18 cellular contexts compared by ENCODE assay signal in the genomic region with DNA sequence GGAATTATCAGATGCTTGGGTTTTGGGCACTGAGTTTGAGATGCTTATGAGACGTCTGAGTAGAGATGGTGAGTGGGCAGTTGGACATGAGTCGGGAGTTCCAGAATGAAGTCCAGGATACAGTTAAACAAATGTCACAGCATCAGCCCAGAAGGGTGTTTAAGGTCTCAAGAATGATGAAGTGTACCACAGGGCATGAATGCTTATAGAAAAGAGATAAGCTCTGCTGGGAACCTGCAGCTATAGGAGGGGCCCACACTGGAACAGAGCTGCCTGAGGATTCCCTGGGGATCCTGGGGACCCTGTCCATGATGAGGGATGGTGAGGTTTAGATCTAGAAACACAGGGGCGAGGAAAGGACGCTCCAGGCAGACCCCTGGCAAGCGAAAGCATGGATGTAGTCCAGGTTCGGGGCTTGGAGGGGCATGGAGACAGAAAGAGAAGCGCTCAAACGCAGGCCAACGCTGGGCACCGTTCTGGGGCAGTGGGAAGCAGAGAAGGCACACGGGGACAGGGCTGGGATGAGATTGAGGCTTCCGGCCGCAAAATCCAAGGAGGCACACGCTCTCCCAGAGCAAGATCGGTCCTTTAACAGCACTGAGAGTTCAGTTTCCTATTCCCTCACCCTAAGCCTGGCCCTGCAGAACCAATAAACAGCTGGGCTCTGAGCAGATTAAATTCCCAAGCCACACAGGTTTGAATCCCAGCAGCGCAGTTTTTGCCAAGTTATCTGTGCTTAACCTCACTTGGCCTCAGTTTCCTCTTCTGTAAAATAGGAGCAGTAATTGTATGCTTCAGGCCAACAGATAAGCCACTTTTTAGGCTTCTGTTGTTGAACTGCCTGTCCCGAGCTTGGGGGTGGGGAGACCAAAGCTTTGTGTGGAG. TPM values are rescaled to one million over a fixed set of nuclear protein-coding genes. Genes with fewer than 3 reads are reported as not detected.
A peak's percentile ranks its signal among the peaks of the same experiment; 100 is the strongest.
DNase-seq lines count a peak whose midpoint lies in the region; ATAC-seq, FAIRE-seq and TF ChIP-seq lines count a peak whose summit lies in the region.
"Had no signal": no experiment of that assay in that cellular context is flagged by ENCODE, and none has a peak within 500 bp of the region (broad histone marks: within the 10 kb centered on the region; RNA-seq: fewer than 3 reads in every experiment).

No MANE protein-coding gene starts in this region.

- H2BK15ac ChIP-seq in H1 (ENCODE audit: low read length) = no peak overlapping the region

- peak overlapping the region; percentile 20; the same call in 1 of the 2 replicates for H2BK12ac ChIP-seq in H1 (ENCODE audit: low read depth, low read length)

- no peak overlapping the region for H3K4me2 ChIP-seq in PC-3 (ENCODE audit: low read length)
- no peak overlapping the region for H3K4me2 ChIP-seq in H1 (ENCODE audit: insufficient read depth in 1 of 2, low read depth in 2 of 2, low read length in 2 of 2)
- H3K4me2 ChIP-seq: BLaER1 treated with 17β-estradiol and CSF1 and Interleukin-3, amounts not matched to agents 10 nM and 100 nM; smooth muscle cell had no signal

- TF ChIP-seq EP300 in H1 (IDR thresholded peaks at IDR 0.05; ENCODE audit: borderline replicate concordance in 1 of 2, low read depth in 2 of 2, low read length in 2 of 2) = no peak

- no peaks in the 10 kb centered on the region for H3K9me2 ChIP-seq in PC-3 (replicated peaks; ENCODE audit: low read length)

- FAIRE-seq in H1 (lab: Jason Lieb, UNC) = no peak

- CTCF ChIA-PET in PC-3 (lab: Charles Lee) = no interaction called here
- CTCF ChIA-PET in H1 (lab: Charles Lee; ENCODE audit: partially characterized antibody) = interaction anchor here (0.9 to 1.0 kb wide), 2 partner anchors 15 to 298 kb away, joined by 3 to 5 read pairs; no protein-coding TSS in a partner anchor

- H3K4me1 ChIP-seq in PC-3 (ENCODE audit: insufficient read depth, low read length) (peaks cover 10% of the 10 kb centered on the region), H1 (replicated peaks in 1 of 4; ENCODE audit: control insufficient read depth in 3 of 4, insufficient read depth in 4 of 4, low read length in 3 of 4) (no peaks in the 10 kb centered on the region), SJCRH30 (no peaks in the 10 kb centered on the region)
- H3K4me1 ChIP-seq: testis had no signal

- H3K9ac ChIP-seq in PC-3 (ENCODE audit: low read length) = no peak overlapping the region
- no peak overlapping the region for H3K9ac ChIP-seq in H1 (replicated peaks in 1 of 4; ENCODE audit: extremely low read depth in 1 of 4, low read depth in 3 of 4, low read length in 3 of 4)
- H3K9ac ChIP-seq: BLaER1 treated with 17β-estradiol and CSF1 and Interleukin-3, amounts not matched to agents 10 nM and 100 nM had no signal

- no peaks in the 10 kb centered on the region for H3K36me3 Mint-ChIP-seq in progenitor cell of endocrine pancreas (ENCODE audit: insufficient read depth)

- no peaks in the 10 kb centered on the region for H3K23me2 ChIP-seq in H1 (ENCODE audit: low read depth, low read length)

- BruUV-seq in PC-3 (replicated peaks; lab: Mats Ljungman, UMichigan) = no TSS peak

- no peak overlapping the region for H3K18ac ChIP-seq in H1 (ENCODE audit: extremely low read depth, low read length)

- H3K4me3 ChIP-seq in PC-3 (ENCODE audit: low read length) = no peak overlapping the region
- H3K4me3 ChIP-seq in H1 (ENCODE audit: extremely low read depth in 1 of 4, insufficient read depth in 2 of 4, low read depth in 3 of 4, low read length in 4 of 4) = no peak overlapping the region
- H3K4me3 ChIP-seq in SJCRH30 = no peak overlapping the region
- H3K4me3 ChIP-seq: BLaER1 treated with 17β-estradiol and CSF1 and Interleukin-3, amounts not matched to agents 10 nM and 100 nM; smooth muscle cell; testis had no signal

- H3K4me1 Mint-ChIP-seq in progenitor cell of endocrine pancreas (ENCODE audit: low read depth) = no peaks in the 10 kb centered on the region

- H3K14ac ChIP-seq in H1 (ENCODE audit: insufficient read length) = no peak overlapping the region

- no peak overlapping the region for H3K56ac ChIP-seq in H1 (replicated peaks; ENCODE audit: insufficient read length, low read depth, low read length)

- no peaks in the 10 kb centered on the region for H3K9me3 ChIP-seq in PC-3 (ENCODE audit: low read length)
- H3K9me3 ChIP-seq in H1 (ENCODE audit: insufficient read depth in 2 of 2, low read depth in 1 of 2, low read length in 1 of 2) = no peaks in the 10 kb centered on the region
- no peaks in the 10 kb centered on the region for H3K9me3 ChIP-seq in SJCRH30 (replicated peaks)
- H3K9me3 ChIP-seq: testis had no signal

- H4K5ac ChIP-seq in H1 (ENCODE audit: insufficient read length, low read depth, low read length) = no peak overlapping the region

- TF ChIP-seq POLR2A in H1 (IDR thresholded peaks at IDR 0.05; ENCODE audit: control extremely low read depth in 1 of 2, low read depth in 2 of 2, low read length in 2 of 2) = 0 out of 3 replicates have a peak, but pooled peaks of 1 of the 2 experiments have one; percentile 27

- peak; percentile 8; the same call in 1 of the 2 replicates for ATAC-seq in PC-3

- no peak overlapping the region for H4K8ac ChIP-seq in H1 (ENCODE audit: extremely low read depth, insufficient read depth, low read length)

- no peak overlapping the region for H3K4me3 Mint-ChIP-seq in progenitor cell of endocrine pancreas (ENCODE audit: low read depth)
- H3K4me3 Mint-ChIP-seq: immature natural killer cell had no signal

- no peak overlapping the region for H3K23ac ChIP-seq in H1 (ENCODE audit: insufficient read length)

- H4K20me1 ChIP-seq in PC-3 (ENCODE audit: low read length) (no peaks in the 10 kb centered on the region), H1 (replicated peaks in 1 of 2; ENCODE audit: control insufficient read depth in 1 of 2, insufficient read depth in 2 of 2, low read length in 2 of 2) (no peaks in the 10 kb centered on the region)

- no peak for TF ChIP-seq RAD21 in H1 (IDR thresholded peaks at IDR 0.05 in 1 of 2, conservative IDR thresholded peaks at IDR 0.05 in 1 of 2; ENCODE audit: low read depth in 2 of 2, low read length in 2 of 2)

- peak overlapping the region; percentile 10 for H3K27ac Mint-ChIP-seq in progenitor cell of endocrine pancreas

- no peaks in the 10 kb centered on the region for H3K79me1 ChIP-seq in H1 (ENCODE audit: low read depth, low read length)

- H3K36me3 ChIP-seq in PC-3 (ENCODE audit: low read depth, low read length) = peaks cover 17% of the 10 kb centered on the region
- H3K36me3 ChIP-seq in H1 (ENCODE audit: control insufficient read depth in 2 of 4, insufficient read depth in 4 of 4, low read length in 3 of 4) = peaks cover 0 to 4% (median 0%) of the 10 kb centered on the region in 4 experiments; a peak in 2 of 8 replicates
- H3K36me3 ChIP-seq in SJCRH30 = peaks cover 11% of the 10 kb centered on the region; the same call in 1 of the 2 replicates

- peaks cover 4% of the 10 kb centered on the region for H3K9me3 Mint-ChIP-seq in progenitor cell of endocrine pancreas (ENCODE audit: low read depth)
- H3K9me3 Mint-ChIP-seq: immature natural killer cell had no signal

- H3K27me3 ChIP-seq in PC-3 (ENCODE audit: low read length) (no peaks in the 10 kb centered on the region), H1 (replicated peaks in 1 of 4; ENCODE audit: control insufficient read depth in 3 of 4, extremely low read depth in 1 of 4, insufficient read depth in 3 of 4, low read length in 3 of 4) (no peaks in the 10 kb centered on the region), SJCRH30 (no peaks in the 10 kb centered on the region)
- H3K27me3 ChIP-seq: BLaER1 treated with 17β-estradiol and CSF1 and Interleukin-3, amounts not matched to agents 10 nM and 100 nM; testis had no signal

- H3F3A ChIP-seq in PC-3 (ENCODE audit: low read length, unreplicated experiment) = peaks cover 22% of the 10 kb centered on the region

- H3K27ac ChIP-seq in PC-3 (ENCODE audit: low read length) = no peak overlapping the region
- H3K27ac ChIP-seq in H1 (ENCODE audit: low read depth, low read length) = no peak overlapping the region
- H3K27ac ChIP-seq in SJCRH30 = no peak overlapping the region
- H3K27ac ChIP-seq: BLaER1 treated with 17β-estradiol and CSF1 and Interleukin-3, amounts not matched to agents 10 nM and 100 nM; testis had no signal

- no peak for TF ChIP-seq CTCF in PC-3 (conservative IDR thresholded peaks at IDR 0.05; ENCODE audit: low read depth, low read length)
- no peak for TF ChIP-seq CTCF in H1 (IDR thresholded peaks at IDR 0.05; ENCODE audit: control extremely low read depth in 1 of 3, insufficient read depth in 1 of 3, low read depth in 1 of 3, low read length in 3 of 3)
- no peak for TF ChIP-seq CTCF in progenitor cell of endocrine pancreas (IDR thresholded peaks at IDR 0.05; ENCODE audit: unreplicated experiment)

- H2AFZ ChIP-seq in PC-3 (ENCODE audit: low read length) (no peak overlapping the region), H1 (ENCODE audit: low read length) (no peak overlapping the region)

- H4K91ac ChIP-seq in H1 (replicated peaks; ENCODE audit: insufficient read length, low read length) = no peak overlapping the region

- H2BK5ac ChIP-seq in H1 (ENCODE audit: low read depth, low read length) = no peak overlapping the region

- H2AK5ac ChIP-seq in H1 (ENCODE audit: low read depth, low read length) = no peak overlapping the region

- intact Hi-C loops in PC-3 (cut with micrococcal nuclease) = no loop called here

- no peak overlapping the region for H2BK20ac ChIP-seq in H1 (ENCODE audit: low read length)

- H3K4ac ChIP-seq in H1 (replicated peaks; ENCODE audit: insufficient read length, low read depth, low read length) = no peak overlapping the region

- 89% methylated on average over 17 of the region's 17 CpGs; no CpG with 5 or more reads in 1 of the 2 experiments for WGBS in H1 (ENCODE audit: extremely low coverage in 1 of 2, insufficient coverage in 1 of 2, insufficient read length in 1 of 2, insufficient replicate concordance in 2 of 2, low coverage in 1 of 2, low lambda C conversion rate in 2 of 2, missing lambda C conversion rate in 1 of 2), 2 experiments

- POLR2A ChIA-PET in PC-3 (lab: Charles Lee; ENCODE audit: unreplicated experiment) (no interaction called here), H1 (lab: Charles Lee; ENCODE audit: partially characterized antibody) (interaction anchor here (0.9 to 1.2 kb wide), 4 partner anchors 9 to 53 kb away, joined by 3 to 5 read pairs (median 4); partner anchors contain the start of gene EID3)

- no peaks in the 10 kb centered on the region for H3K27me3 Mint-ChIP-seq in progenitor cell of endocrine pancreas

- DNase-seq in GM03348 (ENCODE audit: low spot score) (peak; percentile 16), PC-3 (no peak), H1 (ENCODE audit: low read depth in 1 of 2, low spot score in 2 of 2) (no peak), progenitor cell of endocrine pancreas (ENCODE audit: low spot score, unreplicated experiment) (no peak), NCI-H1417 treated with DMSO at 0.1 percent for 48 hours (lab: John Stamatoyannopoulos, UW) (no peak), SJCRH30 (no peak), NCI-H146 (lab: John Stamatoyannopoulos, UW) (no peak)
- DNase-seq: activated effector memory CD4-positive, alpha-beta T cell treated with Interleukin-2 at 50 U/mL for 16 hours; cortex of kidney; DMS 273 treated with DMSO at 0.1 percent for 48 hours; immature natural killer cell; NCI-H1436; NCI-H2227 treated with DMSO at 0.1 percent for 48 hours; posterior cingulate gyrus; SHP77 treated with DMSO at 0.1 percent for 48 hours; testis had no signal

- H3K79me2 ChIP-seq in PC-3 (ENCODE audit: low read length) (no peaks in the 10 kb centered on the region), H1 (ENCODE audit: control insufficient read depth in 1 of 2, insufficient read depth in 2 of 2, low read length in 2 of 2) (no peaks in the 10 kb centered on the region)

- H2BK120ac ChIP-seq in H1 (replicated peaks; ENCODE audit: low read depth, low read length) = no peak overlapping the region

RNA-seq across cellular contexts. Expression of gene EID3, which starts 52.9 kb away (rescaled TPM):
- 9.8 and 12.0 TPM in 2 replicates for total RNA-seq in PC-3 (2014; rRNA removed)
- total RNA-seq in H1 (2021; fragmentation: NEBNext Ultra II Directional; extraction: Animal tissue kit (Norgen Biotek cat#: 25700)) = 2.2 and 2.8 TPM in 2 replicates
- 1.0 and 1.2 TPM in 2 replicates for polyA plus RNA-seq in H1 (2011; rRNA removed)
- polyA plus RNA-seq in H1 (2011; cell fraction: cytosol; rRNA removed) = 2.6 TPM
- 1.2 TPM for polyA plus RNA-seq in H1 (2011; cell fraction: nucleus; rRNA removed)
- polyA plus RNA-seq in H1 (2012, experiment 1 of 2) = 1.8 to 2.6 TPM (median 1.9 TPM) in 4 replicates
- 0.34 TPM for polyA plus RNA-seq in H1 (2012, experiment 2 of 2)
- polyA plus RNA-seq in H1 (2013, experiment 1 of 2) = 1.0 TPM
- 1.1 TPM for polyA plus RNA-seq in H1 (2013, experiment 2 of 2)
- polyA minus RNA-seq in H1 (2011; rRNA and poly(A)+ RNA removed) = 1.8 and 2.5 TPM in 2 replicates
- 2.3 TPM for polyA minus RNA-seq in H1 (2011; cell fraction: cytosol; rRNA and poly(A)+ RNA removed)
- polyA minus RNA-seq in H1 (2011; cell fraction: nucleus; rRNA and poly(A)+ RNA removed) = 9.2 TPM
- 2.8 and 2.9 TPM in 2 replicates for total RNA-seq in progenitor cell of endocrine pancreas
- 0.48 and 0.63 TPM in 2 replicates for total RNA-seq in SJCRH30 (2014; rRNA removed; shearing (Covaris generic))
